ENCODE assay signal across 18 cellular contexts in the genomic region with DNA sequence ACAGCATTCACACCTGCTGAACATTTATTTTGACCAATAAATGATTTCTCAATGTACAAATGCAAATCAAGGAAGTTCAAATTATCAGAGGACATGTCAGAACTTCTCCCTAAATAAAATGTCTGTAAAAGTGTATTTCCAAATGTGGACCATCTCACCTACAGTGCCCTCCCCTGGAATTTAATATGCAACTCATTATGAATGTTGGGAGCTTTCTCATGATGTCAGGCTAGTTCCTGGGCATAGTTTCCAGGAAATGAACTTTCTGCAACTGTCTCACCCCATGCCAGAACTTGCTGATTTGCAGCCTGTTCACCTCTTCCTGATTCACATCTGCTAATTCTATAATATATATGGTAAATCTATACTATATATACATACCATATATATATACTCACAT.
DNase-seq lines count a peak whose midpoint lies in the region; ATAC-seq and TF ChIP-seq lines count a peak whose summit lies in the region.
"Had no signal": no experiment of that assay in that cellular context is flagged by ENCODE, and none has a peak within 500 bp of the region (broad histone marks: within the 10 kb centered on the region; RNA-seq: fewer than 3 reads in every experiment).

No MANE protein-coding gene starts in this region.

- H3K4me1 ChIP-seq in RWPE2 (ENCODE audit: insufficient read depth, poor library complexity, severe bottlenecking), result peaks cover 10% of the 10 kb centered on the region
- H3K4me1 ChIP-seq: BE2C, BLaER1, Caco-2 had no signal

- no peak overlapping the region for H3K27ac Mint-ChIP-seq in activated T-cell treated with anti-CD3 and anti-CD28 coated beads, Interleukin-2, amount 50 U/mL, for 24 hours
- H3K27ac Mint-ChIP-seq: CD14-positive monocyte; CD4-positive, alpha-beta memory T cell; CD4-positive, CD25-positive, alpha-beta regulatory T cell; CD8-positive, alpha-beta memory T cell had no signal

- ATAC-seq in RWPE2 (ENCODE audit: low read depth), result peak; percentile 33; the same call in 1 of the 3 replicates

- H3K36me3 Mint-ChIP-seq in activated T-cell treated with anti-CD3 and anti-CD28 coated beads, Interleukin-2, amount 50 U/mL, for 24 hours (ENCODE audit: low read depth), result no peaks in the 10 kb centered on the region
- H3K36me3 Mint-ChIP-seq: CD14-positive monocyte; CD4-positive, alpha-beta memory T cell; CD4-positive, CD25-positive, alpha-beta regulatory T cell; CD8-positive, alpha-beta memory T cell had no signal

- no peaks in the 10 kb centered on the region for H3K4me1 Mint-ChIP-seq in activated T-cell treated with anti-CD3 and anti-CD28 coated beads, Interleukin-2, amount 50 U/mL, for 24 hours (ENCODE audit: low read depth)
- H3K4me1 Mint-ChIP-seq: CD14-positive monocyte had no signal

- no peaks in the 10 kb centered on the region for H3K9me3 ChIP-seq in RWPE2 (ENCODE audit: severe bottlenecking)
- H3K9me3 ChIP-seq: BE2C, BLaER1, Caco-2 had no signal

- H3K27me3 Mint-ChIP-seq in activated T-cell treated with anti-CD3 and anti-CD28 coated beads, Interleukin-2, amount 50 U/mL, for 24 hours, result no peaks in the 10 kb centered on the region
- H3K27me3 Mint-ChIP-seq: CD4-positive, CD25-positive, alpha-beta regulatory T cell; CD8-positive, alpha-beta memory T cell had no signal

- no peak overlapping the region for H3K4me3 Mint-ChIP-seq in activated T-cell treated with anti-CD3 and anti-CD28 coated beads, Interleukin-2, amount 50 U/mL, for 24 hours
- H3K4me3 Mint-ChIP-seq: CD14-positive monocyte; CD4-positive, alpha-beta memory T cell; CD4-positive, CD25-positive, alpha-beta regulatory T cell; CD8-positive, alpha-beta memory T cell had no signal

- TF ChIP-seq CTCF in RWPE2 (IDR thresholded peaks at IDR 0.05; ENCODE audit: poor library complexity, severe bottlenecking) (no peak), epithelial cell of esophagus (IDR thresholded peaks at IDR 0.05; ENCODE audit: insufficient read depth, low read depth, low read length, missing control alignments) (no peak)

- H3K9me3 Mint-ChIP-seq in activated T-cell treated with anti-CD3 and anti-CD28 coated beads, Interleukin-2, amount 50 U/mL, for 24 hours, result no peaks in the 10 kb centered on the region
- H3K9me3 Mint-ChIP-seq: CD4-positive, alpha-beta memory T cell; CD4-positive, CD25-positive, alpha-beta regulatory T cell; CD8-positive, alpha-beta memory T cell had no signal

- H3K36me3 ChIP-seq in RWPE2 (ENCODE audit: low read depth), result no peaks in the 10 kb centered on the region
- H3K36me3 ChIP-seq: BE2C, BLaER1 had no signal

- no peak overlapping the region for H3K4me3 ChIP-seq in RWPE2 (ENCODE audit: severe bottlenecking)
- H3K4me3 ChIP-seq in epithelial cell of esophagus (ENCODE audit: low read length), result no peak overlapping the region
- H3K4me3 ChIP-seq: BLaER1 had no signal

- H3K27ac ChIP-seq in RWPE2 (ENCODE audit: poor library complexity, severe bottlenecking), result no peak overlapping the region
- H3K27ac ChIP-seq: BLaER1 had no signal

- H3K27me3 ChIP-seq in RWPE2 (ENCODE audit: insufficient read depth, poor library complexity, severe bottlenecking), result no peaks in the 10 kb centered on the region
- H3K27me3 ChIP-seq: BE2C, BLaER1 had no signal

- DNase-seq in RWPE2 (ENCODE audit: low spot score), result no peak
- peak; percentile 62 for DNase-seq in epithelial cell of esophagus (ENCODE audit: low read depth)
- DNase-seq in COLO829 (ENCODE audit: low spot score), result no peak
- no peak for DNase-seq in activated T-cell treated with anti-CD3 and anti-CD28 coated beads, Interleukin-2, amount 50 U/mL, for 1 hour
- DNase-seq in activated T-cell treated with anti-CD3 and anti-CD28 coated beads, Interleukin-2, amount 50 U/mL, for 24 hours, result no peak
- DNase-seq: 8988T; ACHN; BE2C; C1 segment of cervical spinal cord; Caco-2; Calu3; CD4-positive, alpha-beta memory T cell; CD4-positive, CD25-positive, alpha-beta regulatory T cell; CD8-positive, alpha-beta memory T cell; DMS79 treated with DMSO at 0.1 percent for 48 hours; GF-D8 had no signal
